Comparison of ENCODE assay signal across 24 cellular contexts in genomic region chr13:88031980-88032562, GRCh38.
A peak's percentile ranks its signal among the peaks of the same experiment; 100 is the strongest.
DNase-seq lines count a peak whose midpoint lies in the region; ATAC-seq and TF ChIP-seq lines count a peak whose summit lies in the region.
"Had no signal": no experiment of that assay in that cellular context is flagged by ENCODE, and none has a peak within 500 bp of the region (broad histone marks: within the 10 kb centered on the region; RNA-seq: fewer than 3 reads in every experiment).

No MANE protein-coding gene starts in this region.

- no peaks in the 10 kb centered on the region for H3K9me3 ChIP-seq in breast epithelium
- H3K9me3 ChIP-seq: BLaER1 treated with 17β-estradiol and CSF1 and Interleukin-3, amounts not matched to agents 10 nM and 100 nM; SJSA1; testis had no signal

- DNase-seq in MCF 10A (ENCODE audit: unreplicated experiment) (peak; percentile 62), breast epithelium (ENCODE audit: low spot score in 2 of 2) (no peak), SW 1271 (lab: John Stamatoyannopoulos, UW) (peak; percentile 25 to 46), fibroblast of peridontal ligament (ENCODE audit: extremely low read depth) (peak; percentile 15), left colon (no peak), head of caudate nucleus (no peak), mucosa of gallbladder (ENCODE audit: low spot score) (no peak)
- no peak for DNase-seq in activated naive CD4-positive, alpha-beta T cell treated with anti-CD3 and anti-CD28 coated beads, Interleukin-2, amount 10 ng/mL, durations not matched to agents 7 days and 5 days
- DNase-seq: activated naive CD8-positive, alpha-beta T cell treated with anti-CD3 and anti-CD28 coated beads for 36 hours; activated T-cell treated with anti-CD3 and anti-CD28 coated beads, Interleukin-2, amount 50 U/mL, for 48 hours; DMS 273 treated with DMSO at 0.1 percent for 48 hours; dorsolateral prefrontal cortex; kidney; NCI-H2107; NCI-H526 treated with DMSO at 0.1 percent for 48 hours; OCI-M1; testis had no signal

- H3K27ac ChIP-seq in breast epithelium: no peak overlapping the region
- H3K27ac ChIP-seq: 22Rv1; BLaER1 treated with 17β-estradiol and CSF1 and Interleukin-3, amounts not matched to agents 10 nM and 100 nM; dorsolateral prefrontal cortex; SJSA1; testis had no signal

- H3K4me1 ChIP-seq in breast epithelium: no peaks in the 10 kb centered on the region
- H3K4me1 ChIP-seq: BLaER1 treated with 17β-estradiol and CSF1 and Interleukin-3, amounts not matched to agents 10 nM and 100 nM; SJSA1; testis had no signal

- H3K27ac Mint-ChIP-seq in MCF 10A (ENCODE audit: low read depth, unreplicated experiment): no peak overlapping the region
- H3K27ac Mint-ChIP-seq in activated naive CD4-positive, alpha-beta T cell treated with anti-CD3 and anti-CD28 coated beads, Interleukin-2, amount 10 ng/mL, durations not matched to agents 7 days and 5 days: no peak overlapping the region
- H3K27ac Mint-ChIP-seq: activated naive CD8-positive, alpha-beta T cell treated with anti-CD3 and anti-CD28 coated beads for 36 hours; GM23338; nephron; WTC11 had no signal

- H3K4me1 Mint-ChIP-seq in MCF 10A (ENCODE audit: insufficient read depth, unreplicated experiment): peaks cover 7% of the 10 kb centered on the region
- H3K4me1 Mint-ChIP-seq in activated naive CD4-positive, alpha-beta T cell treated with anti-CD3 and anti-CD28 coated beads, Interleukin-2, amount 10 ng/mL, durations not matched to agents 7 days and 5 days: no peaks in the 10 kb centered on the region
- H3K4me1 Mint-ChIP-seq: activated naive CD8-positive, alpha-beta T cell treated with anti-CD3 and anti-CD28 coated beads for 36 hours; GM23338; nephron; WTC11 had no signal

- TF ChIP-seq CTCF in MCF 10A (IDR thresholded peaks at IDR 0.05; ENCODE audit: unreplicated experiment) (no peak), breast epithelium (IDR thresholded peaks at IDR 0.05) (no peak)

- no peak for ATAC-seq in left colon
- ATAC-seq: esophagus mucosa, GM23338, WTC11 had no signal

- no peak overlapping the region for H3K4me3 ChIP-seq in breast epithelium
- H3K4me3 ChIP-seq: BLaER1 treated with 17β-estradiol and CSF1 and Interleukin-3, amounts not matched to agents 10 nM and 100 nM; dorsolateral prefrontal cortex; GM23338; SJSA1; testis had no signal

- H3K36me3 Mint-ChIP-seq in MCF 10A (ENCODE audit: insufficient read depth, unreplicated experiment): no peaks in the 10 kb centered on the region
- H3K36me3 Mint-ChIP-seq in activated naive CD4-positive, alpha-beta T cell treated with anti-CD3 and anti-CD28 coated beads, Interleukin-2, amount 10 ng/mL, durations not matched to agents 7 days and 5 days: no peaks in the 10 kb centered on the region
- H3K36me3 Mint-ChIP-seq: activated naive CD8-positive, alpha-beta T cell treated with anti-CD3 and anti-CD28 coated beads for 36 hours; WTC11 had no signal

- no peaks in the 10 kb centered on the region for H3K27me3 Mint-ChIP-seq in MCF 10A (ENCODE audit: insufficient read depth, unreplicated experiment)
- H3K27me3 Mint-ChIP-seq in activated naive CD4-positive, alpha-beta T cell treated with anti-CD3 and anti-CD28 coated beads, Interleukin-2, amount 10 ng/mL, durations not matched to agents 7 days and 5 days: no peaks in the 10 kb centered on the region
- H3K27me3 Mint-ChIP-seq: activated naive CD8-positive, alpha-beta T cell treated with anti-CD3 and anti-CD28 coated beads for 36 hours had no signal

- no peaks in the 10 kb centered on the region for H3K36me3 ChIP-seq in breast epithelium
- H3K36me3 ChIP-seq: BLaER1 treated with 17β-estradiol and CSF1 and Interleukin-3, amounts not matched to agents 10 nM and 100 nM; SJSA1 had no signal

- H3K9me3 Mint-ChIP-seq in MCF 10A (ENCODE audit: unreplicated experiment): no peaks in the 10 kb centered on the region
- H3K9me3 Mint-ChIP-seq in activated naive CD4-positive, alpha-beta T cell treated with anti-CD3 and anti-CD28 coated beads, Interleukin-2, amount 10 ng/mL, durations not matched to agents 7 days and 5 days: no peaks in the 10 kb centered on the region
- H3K9me3 Mint-ChIP-seq: GM23338, nephron, WTC11 had no signal

- CTCF ChIA-PET in MCF 10A (lab: Yijun Ruan, JAX): interaction anchor here (0.8 kb wide), 1 partner anchor 11 kb away, joined by 3 read pairs; no protein-coding TSS in a partner anchor
- CTCF ChIA-PET in activated naive CD4-positive, alpha-beta T cell treated with anti-CD3 and anti-CD28 coated beads, Interleukin-2, amount 10 ng/mL, durations not matched to agents 7 days and 5 days (lab: Charles Lee): interaction anchor here (0.6 kb wide), 1 partner anchor 215 kb away, joined by 3 read pairs; no protein-coding TSS in a partner anchor

- BruUV-seq in MCF 10A (replicated peaks; lab: Mats Ljungman, UMichigan): no TSS peak

- H3K4me3 Mint-ChIP-seq in MCF 10A (ENCODE audit: unreplicated experiment): no peak overlapping the region
- H3K4me3 Mint-ChIP-seq in activated naive CD4-positive, alpha-beta T cell treated with anti-CD3 and anti-CD28 coated beads, Interleukin-2, amount 10 ng/mL, durations not matched to agents 7 days and 5 days: no peak overlapping the region
- H3K4me3 Mint-ChIP-seq: activated naive CD8-positive, alpha-beta T cell treated with anti-CD3 and anti-CD28 coated beads for 36 hours; GM23338; nephron; WTC11 had no signal

- POLR2A ChIA-PET in MCF 10A (lab: Yijun Ruan, JAX): interaction anchor here (0.5 to 0.7 kb wide), 2 partner anchors 250 to 466 kb away, joined by 3 read pairs; no protein-coding TSS in a partner anchor

- no peaks in the 10 kb centered on the region for H3K27me3 ChIP-seq in breast epithelium
- H3K27me3 ChIP-seq: BLaER1 treated with 17β-estradiol and CSF1 and Interleukin-3, amounts not matched to agents 10 nM and 100 nM; dorsolateral prefrontal cortex; SJSA1; testis had no signal

- intact Hi-C loops in MCF 10A (cut with micrococcal nuclease) (no loop called here), breast epithelium (cut with DNase I; ENCODE audit: low total_unique reads) (no loop called here), left colon (cut with DNase I, micrococcal nuclease) (no loop called here), head of caudate nucleus (cut with DNase I) (no loop called here)

- no peak for TF ChIP-seq POLR2A in breast epithelium (IDR thresholded peaks at IDR 0.05)

Comparison
In these comparisons a context has a peak if more than half of its experiments do, and no peak if none do; other contexts are left out.
1. DNase-seq: peak in MCF 10A (single experiment), SW 1271 (2 of 2) and fibroblast of peridontal ligament (single experiment); none in breast epithelium (0 of 2), activated naive CD4-positive, alpha-beta T cell treated with anti-CD3 and anti-CD28 coated beads, Interleukin-2, amount 10 ng/mL, durations not matched to agents 7 days and 5 days (single experiment), left colon (0 of 2), head of caudate nucleus (0 of 42) and mucosa of gallbladder (single experiment).